ENCODE assay signal across 8 cellular contexts in genomic region chr15:48330045-48330840, GRCh38. TPM values are rescaled to one million over a fixed set of nuclear protein-coding genes. Genes with fewer than 3 reads are reported as not detected.
DNase-seq lines count a peak whose midpoint lies in the region; ATAC-seq and TF ChIP-seq lines count a peak whose summit lies in the region.

No MANE protein-coding gene starts in this region.

- H4K8ac ChIP-seq in H9 (replicated peaks; ENCODE audit: insufficient read length, low read depth, low read length) = no peak overlapping the region

- H3K36me3 Mint-ChIP-seq in H9 (ENCODE audit: insufficient read depth in 1 of 3, low read depth in 3 of 3) (peaks cover 5 to 21% (median 11%) of the 10 kb centered on the region in 3 experiments; a peak in 6 of 7 replicates), T-cell (peaks cover 5% of the 10 kb centered on the region)

- no peak overlapping the region for H3K56ac ChIP-seq in H9 (ENCODE audit: insufficient read length, low read depth, low read length)

- H2AFZ ChIP-seq in H9 (ENCODE audit: low read length) = no peak overlapping the region

- H3K9ac ChIP-seq in H9 (ENCODE audit: extremely low read depth, insufficient read length, low read length) = peak overlapping the region; percentile 79

- no peaks in the 10 kb centered on the region; the same call in 1 of the 2 replicates for H3K79me2 ChIP-seq in H9 (ENCODE audit: insufficient read depth, low read length)

- no peak overlapping the region for H4K5ac ChIP-seq in H9 (ENCODE audit: insufficient read length, low read depth, low read length)

- no peak overlapping the region for H2BK15ac ChIP-seq in H9 (ENCODE audit: low read depth, low read length)

- no peaks in the 10 kb centered on the region for H3K79me1 ChIP-seq in H9 (ENCODE audit: insufficient read depth, low read depth, low read length, poor library complexity, severe bottlenecking)

- H2AK5ac ChIP-seq in H9 (ENCODE audit: insufficient read length, low read length) = no peak overlapping the region

- ATAC-seq in T-cell (replicated peaks in 1 of 4) (no peak), HG03565 (IDR thresholded peaks at IDR 0.05; ENCODE audit: unreplicated experiment) (no peak)

- no peak overlapping the region for H3K4ac ChIP-seq in H9 (ENCODE audit: low read depth, low read length)

- no peaks in the 10 kb centered on the region for H3K9me3 ChIP-seq in H9 (ENCODE audit: control insufficient read depth, low read depth, low read length)

- DNase-seq in H9 (no peak), T-cell (no peak), fibroblast of the aortic adventitia (ENCODE audit: low read depth) (peak; percentile 21), retinal pigment epithelial cell (ENCODE audit: low read depth) (no peak), NCI-H2171 treated with DMSO at 0.1 percent for 48 hours (lab: John Stamatoyannopoulos, UW) (no peak), iPS-NIHi7 (ENCODE audit: extremely low spot score) (no peak)
- no peak for DNase-seq in activated CD8-positive, alpha-beta memory T cell treated with anti-CD3 and anti-CD28 coated beads, Interleukin-2, amount 50 U/mL, for 4 hours

- no peaks in the 10 kb centered on the region for H3K9me3 Mint-ChIP-seq in H9
- H3K9me3 Mint-ChIP-seq in T-cell = no peaks in the 10 kb centered on the region

- H3K27ac Mint-ChIP-seq in H9 = peak overlapping the region in 2 of 3 experiments; percentile 18 to 95; a peak in 4 of 7 replicates
- H3K27ac Mint-ChIP-seq in T-cell = peak overlapping the region; percentile 99 to 100

- CTCF ChIA-PET in T-cell (lab: Charles Lee) = interaction anchor here in 1 of 2 donors (1.1 kb wide), 1 partner anchor 23 kb away, joined by 3 read pairs; no protein-coding TSS in a partner anchor

- no CpG with 5 or more reads among the region's 12 CpGs for WGBS in H9 (ENCODE audit: extremely low coverage, insufficient read length, low lambda C conversion rate)

- no peaks in the 10 kb centered on the region for H3K4me1 ChIP-seq in H9 (ENCODE audit: insufficient read depth, low read length)

- H4K91ac ChIP-seq in H9 (ENCODE audit: insufficient read length, low read depth, low read length) = no peak overlapping the region

- H3K4me3 ChIP-seq in fibroblast of the aortic adventitia (ENCODE audit: low read depth, low read length) (peak overlapping the region; percentile 87), retinal pigment epithelial cell (ENCODE audit: low read length) (peak overlapping the region; percentile 70)

- no peak overlapping the region for H3T11ph ChIP-seq in H9 (ENCODE audit: low read length)

- no peaks in the 10 kb centered on the region for H3K27me3 Mint-ChIP-seq in H9 (ENCODE audit: low read depth)
- no peaks in the 10 kb centered on the region for H3K27me3 Mint-ChIP-seq in T-cell

- no peak overlapping the region for H2BK120ac ChIP-seq in H9 (ENCODE audit: low read depth, low read length, poor library complexity, severe bottlenecking)

- no peaks in the 10 kb centered on the region for H3K27me3 ChIP-seq in H9 (ENCODE audit: insufficient read depth, low read length)

- peak overlapping the region; percentile 95 for H3K4me2 ChIP-seq in H9 (ENCODE audit: insufficient read depth, insufficient read length, low read length)

- H3K27ac ChIP-seq in H9 (ENCODE audit: insufficient read length, low read depth, low read length) = no peak overlapping the region

- H2BK12ac ChIP-seq in H9 (ENCODE audit: insufficient read length, low read depth, low read length) = no peak overlapping the region

- no peak overlapping the region for H2BK5ac ChIP-seq in H9 (ENCODE audit: insufficient read length, low read length)

- peak overlapping the region; percentile 96 to 98 for H3K4me3 Mint-ChIP-seq in H9
- peak overlapping the region; percentile 94 to 99 (median 98) for H3K4me3 Mint-ChIP-seq in T-cell

- no peak overlapping the region for H3K18ac ChIP-seq in H9 (ENCODE audit: insufficient read length, low read depth, low read length)

- H3K4me1 Mint-ChIP-seq in H9 (peaks cover 23 to 32% of the 10 kb centered on the region in 2 experiments), T-cell (peaks cover 20 to 24% (median 21%) of the 10 kb centered on the region in 3 donors)

- peaks cover 14% of the 10 kb centered on the region for H3K23me2 ChIP-seq in H9 (ENCODE audit: insufficient read length, low read depth, low read length, poor library complexity, severe bottlenecking)

- no peak overlapping the region for H3K14ac ChIP-seq in H9 (ENCODE audit: insufficient read depth, low read length)

- no peaks in the 10 kb centered on the region for H4K20me1 ChIP-seq in H9 (ENCODE audit: control insufficient read depth, insufficient read depth, insufficient read length)

- TF ChIP-seq CTCF in H9 (conservative IDR thresholded peaks at IDR 0.05) (no peak), fibroblast of the aortic adventitia (IDR thresholded peaks at IDR 0.05; ENCODE audit: insufficient read depth, low read length) (no peak), retinal pigment epithelial cell (conservative IDR thresholded peaks at IDR 0.05; ENCODE audit: low read depth, low read length) (no peak)

- no peak overlapping the region for H3K23ac ChIP-seq in H9 (ENCODE audit: insufficient read length, low read depth, low read length)

- H2BK20ac ChIP-seq in H9 (ENCODE audit: low read depth, low read length, poor library complexity, severe bottlenecking) = no peak overlapping the region

- POLR2A ChIA-PET in T-cell (lab: Charles Lee) = interaction anchor here in 1 of 2 donors (0.6 kb wide), 1 partner anchor 11 kb away, joined by 5 read pairs; no protein-coding TSS in a partner anchor

RNA-seq across cellular contexts. Expression of gene DUT, which starts 1.0 kb away (rescaled TPM):
- total RNA-seq in H9 (2021) (131 and 137 TPM in 2 replicates), T-cell (100 to 1,000 TPM in 3 of 5 donors, 10 to 100 TPM in 2; 70.8 to 117 (median 112) TPM), fibroblast of the aortic adventitia (ENCODE audit: low replicate concordance) (70.4 and 72.0 TPM in 2 replicates)
